18 cellular contexts compared by ENCODE assay signal in the genomic region with DNA sequence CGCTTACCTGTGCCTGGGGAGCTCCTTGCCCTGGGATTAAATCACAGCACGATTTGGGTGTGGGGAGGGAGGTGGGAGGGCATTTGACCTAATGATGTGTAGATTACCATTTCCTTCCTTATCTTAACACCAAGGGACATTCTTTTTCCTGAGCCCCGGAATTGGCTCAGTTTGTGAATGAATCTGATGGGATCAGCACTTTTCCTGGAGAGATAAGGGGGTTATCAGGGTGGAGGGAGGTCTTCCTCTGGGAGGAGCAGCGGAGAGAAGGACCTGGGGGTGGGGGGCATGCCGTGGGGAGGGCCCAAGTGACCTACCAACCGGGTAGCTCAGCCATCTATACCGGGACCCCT.
DNase-seq lines count a peak whose midpoint lies in the region; ATAC-seq, FAIRE-seq and TF ChIP-seq lines count a peak whose summit lies in the region.
"Had no signal": no experiment of that assay in that cellular context is flagged by ENCODE, and none has a peak within 500 bp of the region (broad histone marks: within the 10 kb centered on the region; RNA-seq: fewer than 3 reads in every experiment).

No MANE protein-coding gene starts in this region.

- no peak overlapping the region for H2BK5ac ChIP-seq in neuronal stem cell (ENCODE audit: low read length)

- peak overlapping the region; percentile 71 for H2BK15ac ChIP-seq in neuronal stem cell (ENCODE audit: low read length)

- H3K4me1 ChIP-seq in BLaER1 treated with 17β-estradiol and CSF1 and Interleukin-3, amounts not matched to agents 10 nM and 100 nM: peaks cover 37 to 66% (median 49%) of the 10 kb centered on the region in 10 experiments
- H3K4me1 ChIP-seq in SJSA1 (replicated peaks) (peaks cover 43% of the 10 kb centered on the region), endothelial cell of umbilical vein (ENCODE audit: control insufficient read depth, extremely low read depth, insufficient read depth, low read length) (peaks cover 46% of the 10 kb centered on the region), neuronal stem cell (ENCODE audit: control insufficient read depth in 2 of 2, insufficient read depth in 1 of 2, low read depth in 1 of 2, low read length in 2 of 2) (peaks cover 0 to 9% of the 10 kb centered on the region in 2 donors)

- H2AFZ ChIP-seq in endothelial cell of umbilical vein (ENCODE audit: low read depth, low read length): peak overlapping the region; percentile 20
- no peak overlapping the region for H2AFZ ChIP-seq in neuronal stem cell (ENCODE audit: low read length)

- intact Hi-C loops in endothelial cell of umbilical vein (cut with micrococcal nuclease): no loop called here

- no CpG with 5 or more reads among the region's 7 CpGs for WGBS in neuronal stem cell (ENCODE audit: extremely low coverage in 2 of 2, insufficient read length in 2 of 2, insufficient replicate concordance in 1 of 2), 2 donors

- H4K20me1 ChIP-seq in BLaER1 treated with 17β-estradiol and CSF1 and Interleukin-3, amounts not matched to agents 10 nM and 100 nM: no peaks in the 10 kb centered on the region
- no peaks in the 10 kb centered on the region for H4K20me1 ChIP-seq in endothelial cell of umbilical vein (replicated peaks; ENCODE audit: control insufficient read depth, extremely low read depth, insufficient read depth, low read length)

- DNase-seq in SJSA1 (ENCODE audit: low read depth in 1 of 2, low spot score in 2 of 2): no peak
- DNase-seq in endothelial cell of umbilical vein (ENCODE audit: low read depth, low spot score): no peak
- DNase-seq in neuronal stem cell (ENCODE audit: low spot score): no peak
- no peak for DNase-seq in hepatic stellate cell (ENCODE audit: low spot score)
- DNase-seq in NCI-H1105 (lab: John Stamatoyannopoulos, UW): no peak
- DNase-seq: Calu3; CD4-positive, alpha-beta memory T cell; DMS79 treated with DMSO at 0.1 percent for 48 hours; GF-D8; GOT3; H9; Karpas-422; KBM-7 had no signal

- no peak for TF ChIP-seq CTCF in endothelial cell of umbilical vein (IDR thresholded peaks at IDR 0.05; ENCODE audit: extremely low read depth in 1 of 2, insufficient read depth in 1 of 2, low read depth in 1 of 2, low read length in 2 of 2)

- H3K9me1 ChIP-seq in endothelial cell of umbilical vein (replicated peaks; ENCODE audit: control insufficient read depth, extremely low read depth, insufficient read depth, low read length): no peaks in the 10 kb centered on the region

- no peak overlapping the region for H3K4ac ChIP-seq in neuronal stem cell (ENCODE audit: low read length)

- H3K9ac ChIP-seq in BLaER1 treated with 17β-estradiol and CSF1 and Interleukin-3, amounts not matched to agents 10 nM and 100 nM: no peak overlapping the region
- H3K9ac ChIP-seq in endothelial cell of umbilical vein (replicated peaks; ENCODE audit: extremely low read depth, insufficient read depth, low read length) (no peak overlapping the region), neuronal stem cell (ENCODE audit: low read depth, low read length, poor library complexity) (no peak overlapping the region)

- no peaks in the 10 kb centered on the region for H3K9me3 ChIP-seq in BLaER1 treated with 17β-estradiol and CSF1 and Interleukin-3, amounts not matched to agents 10 nM and 100 nM (replicated peaks in 1 of 11)
- no peaks in the 10 kb centered on the region for H3K9me3 ChIP-seq in SJSA1 (replicated peaks)
- no peaks in the 10 kb centered on the region for H3K9me3 ChIP-seq in endothelial cell of umbilical vein (replicated peaks; ENCODE audit: control insufficient read depth, insufficient read depth, low read length)
- H3K9me3 ChIP-seq in neuronal stem cell (replicated peaks in 1 of 2; ENCODE audit: control insufficient read depth in 2 of 2, insufficient read depth in 1 of 2, low read depth in 1 of 2, low read length in 2 of 2): no peaks in the 10 kb centered on the region

- no TSS peak for BruUV-seq in endothelial cell of umbilical vein (replicated peaks; lab: Mats Ljungman, UMichigan)

- no peak overlapping the region for H3K14ac ChIP-seq in neuronal stem cell (ENCODE audit: low read length)

- H4K8ac ChIP-seq in neuronal stem cell (ENCODE audit: low read depth, low read length): no peak overlapping the region

- no peak for ATAC-seq in HG03521 (IDR thresholded peaks at IDR 0.05; ENCODE audit: unreplicated experiment)
- ATAC-seq: GM12878 had no signal

- H2BK12ac ChIP-seq in neuronal stem cell (ENCODE audit: low read length): no peak overlapping the region

- no peak overlapping the region for H3K23ac ChIP-seq in neuronal stem cell (ENCODE audit: low read depth, low read length, poor library complexity)

- H2BK120ac ChIP-seq in neuronal stem cell (ENCODE audit: low read depth, low read length): no peak overlapping the region

- H3K79me1 ChIP-seq in neuronal stem cell (ENCODE audit: low read depth, low read length): no peaks in the 10 kb centered on the region

- TF ChIP-seq POLR2A in endothelial cell of umbilical vein (IDR thresholded peaks at IDR 0.05; ENCODE audit: low read depth, low read length): no peak

- CTCF ChIA-PET in endothelial cell of umbilical vein (lab: Charles Lee): interaction anchor here (1.0 kb wide), 1 partner anchor 15 kb away, joined by 3 read pairs; no protein-coding TSS in a partner anchor

- H3K18ac ChIP-seq in neuronal stem cell (ENCODE audit: low read length): no peak overlapping the region

- POLR2A ChIA-PET in endothelial cell of umbilical vein (lab: Charles Lee): no interaction called here

- H3K27me3 ChIP-seq in BLaER1 treated with 17β-estradiol and CSF1 and Interleukin-3, amounts not matched to agents 10 nM and 100 nM: no peaks in the 10 kb centered on the region
- H3K27me3 ChIP-seq in SJSA1 (replicated peaks) (no peaks in the 10 kb centered on the region), endothelial cell of umbilical vein (ENCODE audit: control insufficient read depth in 2 of 2, insufficient read depth in 2 of 2, low read length in 2 of 2) (no peaks in the 10 kb centered on the region), neuronal stem cell (ENCODE audit: control insufficient read depth in 3 of 3, insufficient read depth in 3 of 3, low read depth in 1 of 3, low read length in 3 of 3) (peaks cover 0 to 4% (median 0%) of the 10 kb centered on the region in 3 experiments)

- no peaks in the 10 kb centered on the region for H3K36me3 ChIP-seq in BLaER1 treated with 17β-estradiol and CSF1 and Interleukin-3, amounts not matched to agents 10 nM and 100 nM
- H3K36me3 ChIP-seq in SJSA1 (no peaks in the 10 kb centered on the region), endothelial cell of umbilical vein (ENCODE audit: control insufficient read depth in 2 of 2, extremely low read depth in 1 of 2, insufficient read depth in 2 of 2, low read length in 2 of 2) (no peaks in the 10 kb centered on the region), neuronal stem cell (replicated peaks in 1 of 2; ENCODE audit: control insufficient read depth in 2 of 2, insufficient read depth in 2 of 2, low read length in 2 of 2) (no peaks in the 10 kb centered on the region)

- peak overlapping the region in 8 of 11 experiments; percentile 4 to 81 (median 16); a peak in 7 of 22 replicates for H3K4me2 ChIP-seq in BLaER1 treated with 17β-estradiol and CSF1 and Interleukin-3, amounts not matched to agents 10 nM and 100 nM
- H3K4me2 ChIP-seq in endothelial cell of umbilical vein (ENCODE audit: insufficient read depth, low read length) (no peak overlapping the region), neuronal stem cell (ENCODE audit: insufficient read depth, low read length, poor library complexity, severe bottlenecking) (no peak overlapping the region)

- dilution Hi-C loops in endothelial cell of umbilical vein (cut with MboI; ENCODE audit: extremely low pct_ligation_motif_present, low sequenced_read_pairs): no loop called here

- peak overlapping the region; percentile 28 for H2AK5ac ChIP-seq in neuronal stem cell (ENCODE audit: low read depth, low read length)

- no peak overlapping the region for H4K91ac ChIP-seq in neuronal stem cell (ENCODE audit: low read depth, low read length, poor library complexity)

- no peak for FAIRE-seq in endothelial cell of umbilical vein (lab: Jason Lieb, UNC)
- FAIRE-seq: A204.1, GM12878 had no signal

- no peak overlapping the region for H3K4me3 ChIP-seq in BLaER1 treated with 17β-estradiol and CSF1 and Interleukin-3, amounts not matched to agents 10 nM and 100 nM
- H3K4me3 ChIP-seq in SJSA1 (no peak overlapping the region), endothelial cell of umbilical vein (replicated peaks in 1 of 3; ENCODE audit: insufficient read depth in 1 of 3, low read depth in 1 of 3, low read length in 3 of 3) (no peak overlapping the region), neuronal stem cell (ENCODE audit: low read length in 2 of 2) (no peak overlapping the region)
- H3K4me3 ChIP-seq: GM12878 had no signal

- H3K79me2 ChIP-seq in endothelial cell of umbilical vein (ENCODE audit: control insufficient read depth, insufficient read depth, low read length): no peaks in the 10 kb centered on the region

- no peak overlapping the region for H3K27ac ChIP-seq in BLaER1 treated with 17β-estradiol and CSF1 and Interleukin-3, amounts not matched to agents 10 nM and 100 nM
- 0 out of 2 replicates have a peak overlapping the region, but pooled peaks have one; percentile 11 for H3K27ac ChIP-seq in SJSA1
- H3K27ac ChIP-seq in endothelial cell of umbilical vein (ENCODE audit: insufficient read depth, low read depth, low read length): no peak overlapping the region
- no peak overlapping the region for H3K27ac ChIP-seq in neuronal stem cell (replicated peaks; ENCODE audit: low read length)
- H3K27ac ChIP-seq: C4-2B had no signal

TF ChIP-seq in endothelial cell of umbilical vein, 7 proteins besides CTCF, POLR2A, EP300 and RAD21:
- TF ChIP-seq JUN (IDR thresholded peaks at IDR 0.05; ENCODE audit: borderline replicate concordance, insufficient read depth, insufficient read length, low read depth): no peak
- TF ChIP-seq GATA2 (IDR thresholded peaks at IDR 0.05; ENCODE audit: insufficient read depth, insufficient read length, low read depth, low read length): peak; percentile 90

Comparison
In these comparisons a context has a peak if more than half of its experiments do, and no peak if none do; other contexts are left out.
1. H3K4me2 ChIP-seq: peak in BLaER1 treated with 17β-estradiol and CSF1 and Interleukin-3, amounts not matched to agents 10 nM and 100 nM (8 of 11); none in endothelial cell of umbilical vein (single experiment) and neuronal stem cell (single experiment).